ENCODE assay signal across 19 cellular contexts in genomic region chr21:16473965-16474364, GRCh38.
DNase-seq lines count a peak whose midpoint lies in the region; ATAC-seq, FAIRE-seq and TF ChIP-seq lines count a peak whose summit lies in the region.
"Had no signal": no experiment of that assay in that cellular context is flagged by ENCODE, and none has a peak within 500 bp of the region (broad histone marks: within the 10 kb centered on the region; RNA-seq: fewer than 3 reads in every experiment).

No MANE protein-coding gene starts in this region.

- peak; percentile 11 for FAIRE-seq in H54 (lab: Jason Lieb, UNC)

- H3K27me3 ChIP-seq in cardiac muscle cell: no peaks in the 10 kb centered on the region
- H3K27me3 ChIP-seq in psoas muscle (ENCODE audit: insufficient read depth in 3 of 3, low read length in 2 of 3): no peaks in the 10 kb centered on the region
- H3K27me3 ChIP-seq: upper lobe of right lung had no signal

- peak; percentile 46 to 86 (median 78) for ATAC-seq in psoas muscle
- no peak for ATAC-seq in GM21825 (IDR thresholded peaks at IDR 0.05; ENCODE audit: unreplicated experiment)
- ATAC-seq: PC-3, upper lobe of right lung had no signal

- H3K27me3 Mint-ChIP-seq in CD14-positive monocyte (ENCODE audit: low read depth in 3 of 3): no peaks in the 10 kb centered on the region
- no peaks in the 10 kb centered on the region for H3K27me3 Mint-ChIP-seq in activated CD4-positive, alpha-beta memory T cell treated with anti-CD3 and anti-CD28 coated beads, Interleukin-2, amount 10 ng/mL, durations not matched to agents 7 days and 5 days
- H3K27me3 Mint-ChIP-seq: activated naive CD4-positive, alpha-beta T cell treated with anti-CD3 and anti-CD28 coated beads, Interleukin-2, amount 10 ng/mL, durations not matched to agents 7 days and 5 days had no signal

- WGBS in psoas muscle, 3 donors: 9 to 38% (median 19%) methylated on average over 2 of the region's 2 CpGs

- H3K4me3 Mint-ChIP-seq in CD14-positive monocyte: no peak overlapping the region
- no peak overlapping the region for H3K4me3 Mint-ChIP-seq in activated CD4-positive, alpha-beta memory T cell treated with anti-CD3 and anti-CD28 coated beads, Interleukin-2, amount 10 ng/mL, durations not matched to agents 7 days and 5 days
- H3K4me3 Mint-ChIP-seq: activated naive CD4-positive, alpha-beta T cell treated with anti-CD3 and anti-CD28 coated beads, Interleukin-2, amount 10 ng/mL, durations not matched to agents 7 days and 5 days had no signal

- intact Hi-C loops in psoas muscle (cut with DNase I) (loop anchor here (10.0 kb wide), 2 partner anchors 51 to 61 kb away; no protein-coding TSS in a partner anchor), CD14-positive monocyte (cut with micrococcal nuclease) (no loop called here)

- H3K27ac Mint-ChIP-seq in CD14-positive monocyte: no peak overlapping the region
- H3K27ac Mint-ChIP-seq in activated CD4-positive, alpha-beta memory T cell treated with anti-CD3 and anti-CD28 coated beads, Interleukin-2, amount 10 ng/mL, durations not matched to agents 7 days and 5 days: no peak overlapping the region
- H3K27ac Mint-ChIP-seq: activated naive CD4-positive, alpha-beta T cell treated with anti-CD3 and anti-CD28 coated beads, Interleukin-2, amount 10 ng/mL, durations not matched to agents 7 days and 5 days had no signal

- POLR2A ChIA-PET in activated CD4-positive, alpha-beta memory T cell treated with anti-CD3 and anti-CD28 coated beads, Interleukin-2, amount 10 ng/mL, durations not matched to agents 7 days and 5 days (lab: Charles Lee): no interaction called here

- H3K27ac ChIP-seq in cardiac muscle cell (peak overlapping the region; percentile 15), psoas muscle (peak overlapping the region; percentile 59)
- H3K27ac ChIP-seq: skin epidermis, upper lobe of right lung had no signal

- no peak for TF ChIP-seq CTCF in cardiac muscle cell (IDR thresholded peaks at IDR 0.05; ENCODE audit: low read depth, low read length)
- no peak for TF ChIP-seq CTCF in psoas muscle (IDR thresholded peaks at IDR 0.05)
- TF ChIP-seq CTCF in CD14-positive monocyte (IDR thresholded peaks at IDR 0.05): no peak

- CTCF ChIA-PET in activated CD4-positive, alpha-beta memory T cell treated with anti-CD3 and anti-CD28 coated beads, Interleukin-2, amount 10 ng/mL, durations not matched to agents 7 days and 5 days (lab: Charles Lee): no interaction called here

- H3K4me1 ChIP-seq in cardiac muscle cell (ENCODE audit: low read depth) (peaks cover 10% of the 10 kb centered on the region), psoas muscle (peaks cover 29% of the 10 kb centered on the region)
- H3K4me1 ChIP-seq: HAP-1, upper lobe of right lung had no signal

- H3K9me3 Mint-ChIP-seq in CD14-positive monocyte: peaks cover 0 to 7% (median 2%) of the 10 kb centered on the region in 7 donors
- peaks cover 5% of the 10 kb centered on the region for H3K9me3 Mint-ChIP-seq in activated CD4-positive, alpha-beta memory T cell treated with anti-CD3 and anti-CD28 coated beads, Interleukin-2, amount 10 ng/mL, durations not matched to agents 7 days and 5 days

- no peaks in the 10 kb centered on the region for H3K4me1 Mint-ChIP-seq in CD14-positive monocyte
- no peaks in the 10 kb centered on the region for H3K4me1 Mint-ChIP-seq in activated CD4-positive, alpha-beta memory T cell treated with anti-CD3 and anti-CD28 coated beads, Interleukin-2, amount 10 ng/mL, durations not matched to agents 7 days and 5 days
- H3K4me1 Mint-ChIP-seq: activated naive CD4-positive, alpha-beta T cell treated with anti-CD3 and anti-CD28 coated beads, Interleukin-2, amount 10 ng/mL, durations not matched to agents 7 days and 5 days had no signal

- H3K4me3 ChIP-seq in cardiac muscle cell (no peak overlapping the region), psoas muscle (no peak overlapping the region)
- H3K4me3 ChIP-seq: HAP-1, skin epidermis, upper lobe of right lung had no signal

- DNase-seq in H54 (ENCODE audit: insufficient read length, low spot score) (no peak), astrocyte of the hippocampus (ENCODE audit: low read depth, low spot score) (peak; percentile 65), cardiac muscle cell (ENCODE audit: low read depth in 1 of 2, low spot score in 1 of 2) (peak in 1 of 2 donors; percentile 40), psoas muscle (no peak), CD14-positive monocyte (ENCODE audit: low spot score) (no peak), cerebellar nuclear complex (lab: John Stamatoyannopoulos, UW) (no peak)
- DNase-seq in activated CD4-positive, alpha-beta memory T cell treated with anti-CD3 and anti-CD28 coated beads, Interleukin-2, amount 10 ng/mL, durations not matched to agents 7 days and 5 days: no peak
- DNase-seq: activated CD4-positive, CD25-positive, alpha-beta regulatory T cell; activated CD8-positive, alpha-beta memory T cell treated with anti-CD3 and anti-CD28 coated beads, Interleukin-2, amount 50 U/mL, for 4 hours; activated naive CD4-positive, alpha-beta T cell treated with anti-CD3 and anti-CD28 coated beads, Interleukin-2, amount 10 ng/mL, durations not matched to agents 7 days and 5 days; islet precursor cell; NCI-H2029 treated with DMSO at 0.1 percent for 48 hours; NCI-H524 treated with DMSO at 0.1 percent for 48 hours; PC-3; T-helper 1 cell; upper lobe of right lung had no signal

- no peaks in the 10 kb centered on the region for H3K36me3 Mint-ChIP-seq in CD14-positive monocyte
- no peaks in the 10 kb centered on the region for H3K36me3 Mint-ChIP-seq in activated CD4-positive, alpha-beta memory T cell treated with anti-CD3 and anti-CD28 coated beads, Interleukin-2, amount 10 ng/mL, durations not matched to agents 7 days and 5 days (ENCODE audit: low read depth)
- H3K36me3 Mint-ChIP-seq: activated naive CD4-positive, alpha-beta T cell treated with anti-CD3 and anti-CD28 coated beads, Interleukin-2, amount 10 ng/mL, durations not matched to agents 7 days and 5 days had no signal

- no peaks in the 10 kb centered on the region for H3K36me3 ChIP-seq in cardiac muscle cell
- H3K36me3 ChIP-seq in psoas muscle (ENCODE audit: insufficient read depth in 1 of 2, low read depth in 1 of 2): no peaks in the 10 kb centered on the region
- H3K36me3 ChIP-seq: HAP-1, upper lobe of right lung had no signal

- TF ChIP-seq POLR2A in H54 (IDR thresholded peaks at IDR 0.05; ENCODE audit: low read depth, low read length): no peak

- H3K9me3 ChIP-seq in cardiac muscle cell (ENCODE audit: low read depth) (no peaks in the 10 kb centered on the region), psoas muscle (peaks cover 8% of the 10 kb centered on the region)
- H3K9me3 ChIP-seq: HAP-1, upper lobe of right lung had no signal

Comparison
In these comparisons a context has a peak if more than half of its experiments do, and no peak if none do; other contexts are left out.
1. intact Hi-C loops: an anchor here in psoas muscle (10.0 kb wide); none called in CD14-positive monocyte.